ENCODE assay signal across 20 cellular contexts in the genomic region with DNA sequence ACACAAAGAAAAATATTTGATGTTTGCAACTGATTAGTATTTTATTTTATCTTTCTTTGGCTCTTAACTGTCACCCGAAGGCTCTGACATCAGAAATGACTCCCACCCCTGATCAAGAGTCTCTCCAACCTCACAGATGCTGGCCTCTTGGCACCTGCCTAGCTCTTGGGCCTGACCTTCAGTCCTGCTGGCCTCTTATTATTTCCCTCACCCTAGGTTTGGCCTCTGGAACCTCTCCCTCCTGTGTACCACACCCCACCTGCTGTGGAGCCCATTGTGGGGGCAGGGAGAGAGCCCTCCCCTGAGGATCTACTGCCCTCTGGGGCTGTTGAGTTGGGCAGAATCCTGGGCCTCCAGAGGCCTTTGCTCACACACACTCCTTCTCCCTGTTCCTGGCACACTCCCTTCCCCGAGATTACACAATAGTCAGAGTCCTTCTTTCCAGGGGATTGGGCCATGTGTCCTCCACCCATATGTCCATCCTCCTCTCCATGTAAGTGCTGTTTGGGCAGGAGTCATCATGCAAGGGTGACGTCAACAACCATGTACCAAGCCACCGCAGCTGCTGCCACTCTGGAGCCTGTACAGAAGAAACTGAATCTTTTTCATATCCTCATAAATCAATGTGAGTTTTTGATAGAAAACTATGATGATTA.
A peak's percentile ranks its signal among the peaks of the same experiment; 100 is the strongest.
DNase-seq lines count a peak whose midpoint lies in the region; ATAC-seq and TF ChIP-seq lines count a peak whose summit lies in the region.
"Had no signal": no experiment of that assay in that cellular context is flagged by ENCODE, and none has a peak within 500 bp of the region (broad histone marks: within the 10 kb centered on the region; RNA-seq: fewer than 3 reads in every experiment).

No MANE protein-coding gene starts in this region.

- no peak overlapping the region for H3K23ac ChIP-seq in trophoblast cell (ENCODE audit: low read length)

- no peaks in the 10 kb centered on the region for H3K4me1 ChIP-seq in foreskin keratinocyte
- no peaks in the 10 kb centered on the region for H3K4me1 ChIP-seq in lower lobe of right lung
- H3K4me1 ChIP-seq in upper lobe of left lung = no peaks in the 10 kb centered on the region
- H3K4me1 ChIP-seq in trophoblast cell (ENCODE audit: control insufficient read depth in 1 of 2, insufficient read depth in 2 of 2, low read length in 2 of 2) = no peaks in the 10 kb centered on the region
- H3K4me1 ChIP-seq: prostate gland, spleen had no signal

- no peak overlapping the region for H3K18ac ChIP-seq in trophoblast cell (ENCODE audit: low read length)

- H2BK12ac ChIP-seq in trophoblast cell (ENCODE audit: low read length) = no peak overlapping the region

- no peak overlapping the region for H4K8ac ChIP-seq in trophoblast cell (ENCODE audit: low read depth, low read length)

- ATAC-seq in foreskin keratinocyte (peak; percentile 66), lower lobe of right lung (peak; percentile 74 to 86), upper lobe of left lung (ENCODE audit: low FRiP score in 2 of 2) (peak; percentile 77 to 84)

- H3K27ac ChIP-seq in foreskin keratinocyte (no peak overlapping the region), lower lobe of right lung (no peak overlapping the region), upper lobe of left lung (peak overlapping the region in 3 of 4 donors; percentile 22 to 58 (median 48)), trophoblast cell (ENCODE audit: low read depth, low read length) (no peak overlapping the region)
- H3K27ac ChIP-seq: hepatocyte, prostate gland, RWPE1, spleen had no signal

- H3K9me3 ChIP-seq in lower lobe of right lung = no peaks in the 10 kb centered on the region
- no peaks in the 10 kb centered on the region for H3K9me3 ChIP-seq in upper lobe of left lung
- H3K9me3 ChIP-seq in trophoblast cell (ENCODE audit: insufficient read depth, low read depth, low read length) = no peaks in the 10 kb centered on the region
- H3K9me3 ChIP-seq: prostate gland had no signal

- H3K79me2 ChIP-seq in trophoblast cell (ENCODE audit: control insufficient read depth, insufficient read depth, low read length, poor library complexity) = no peaks in the 10 kb centered on the region
- H3K79me2 ChIP-seq: hepatocyte had no signal

- no peaks in the 10 kb centered on the region for H3K79me1 ChIP-seq in trophoblast cell (ENCODE audit: low read length)

- TF ChIP-seq EP300 in upper lobe of left lung (IDR thresholded peaks at IDR 0.05) = no peak

- 77 to 79% methylated on average over 4 of the region's 4 CpGs for WGBS in upper lobe of left lung, 2 donors
- WGBS in trophoblast cell (ENCODE audit: extremely low coverage, insufficient coverage, insufficient read length) = no CpG with 5 or more reads among the region's 4 CpGs

- H3K27me3 ChIP-seq in foreskin keratinocyte = no peaks in the 10 kb centered on the region
- no peaks in the 10 kb centered on the region for H3K27me3 ChIP-seq in lower lobe of right lung (ENCODE audit: low read depth)
- H3K27me3 ChIP-seq in upper lobe of left lung = no peaks in the 10 kb centered on the region
- no peaks in the 10 kb centered on the region for H3K27me3 ChIP-seq in trophoblast cell (ENCODE audit: insufficient read depth, low read length)
- H3K27me3 ChIP-seq: esophagus squamous epithelium, hepatocyte, spleen had no signal

- no peak overlapping the region for H3K14ac ChIP-seq in trophoblast cell (ENCODE audit: low read length)

- H4K12ac ChIP-seq in trophoblast cell (ENCODE audit: low read depth, low read length) = no peak overlapping the region

- intact Hi-C loops in lower lobe of right lung (cut with DNase I) = no loop called here

- H4K91ac ChIP-seq in trophoblast cell (ENCODE audit: low read depth, low read length) = no peak overlapping the region

- H2AFZ ChIP-seq in trophoblast cell (ENCODE audit: insufficient read depth, low read length, poor library complexity) = no peak overlapping the region
- H2AFZ ChIP-seq: hepatocyte had no signal

- H2BK120ac ChIP-seq in trophoblast cell (ENCODE audit: insufficient read depth, low read length, poor library complexity) = no peak overlapping the region

- no peak for TF ChIP-seq CTCF in foreskin keratinocyte (conservative IDR thresholded peaks at IDR 0.05)
- TF ChIP-seq CTCF in lower lobe of right lung (IDR thresholded peaks at IDR 0.05) = no peak
- TF ChIP-seq CTCF in upper lobe of left lung (IDR thresholded peaks at IDR 0.05) = no peak

- no peak for TF ChIP-seq POLR2A in upper lobe of left lung (IDR thresholded peaks at IDR 0.05)

- H3K36me3 ChIP-seq in lower lobe of right lung (no peaks in the 10 kb centered on the region), upper lobe of left lung (no peaks in the 10 kb centered on the region), trophoblast cell (ENCODE audit: control insufficient read depth in 1 of 2, insufficient read depth in 2 of 2, low read length in 2 of 2) (no peaks in the 10 kb centered on the region)
- H3K36me3 ChIP-seq: esophagus squamous epithelium, prostate gland, spleen had no signal

- H3K4ac ChIP-seq in trophoblast cell (ENCODE audit: low read depth, low read length) = no peak overlapping the region

- H2BK5ac ChIP-seq in trophoblast cell (ENCODE audit: low read depth, low read length, poor library complexity) = no peak overlapping the region

- H3K4me2 ChIP-seq in trophoblast cell (ENCODE audit: low read length) = no peak overlapping the region
- H3K4me2 ChIP-seq: hepatocyte had no signal

- H3K9ac ChIP-seq in trophoblast cell (ENCODE audit: low read length) = no peak overlapping the region

- DNase-seq in NCI-H446 treated with DMSO at 0.1 percent for 48 hours (lab: John Stamatoyannopoulos, UW) (peak; percentile 34), foreskin keratinocyte (no peak), lower lobe of right lung (peak; percentile 46), upper lobe of left lung (no peak), activated T-cell treated with anti-CD3 and anti-CD28 coated beads for 4 hours (no peak), trophoblast cell (no peak), DMS114 treated with DMSO at 0.1 percent for 48 hours (lab: John Stamatoyannopoulos, UW; ENCODE audit: unreplicated experiment) (no peak), T1000 (lab: John Stamatoyannopoulos, UW) (no peak)
- DNase-seq: activated CD4-positive, alpha-beta T cell treated with anti-CD3 and anti-CD28 coated beads, Interleukin-2, amount 50 U/mL, for 1 hour; cerebellar nuclear complex; effector CD8-positive, alpha-beta T cell; esophagus squamous epithelium; GDM1; NCI-H1417; NCI-H526; spleen; substantia nigra had no signal

- H2AK5ac ChIP-seq in trophoblast cell (ENCODE audit: low read length) = no peak overlapping the region

- H3K4me3 ChIP-seq in lower lobe of right lung (no peak overlapping the region), upper lobe of left lung (no peak overlapping the region), trophoblast cell (ENCODE audit: low read depth, low read length) (no peak overlapping the region)
- H3K4me3 ChIP-seq: esophagus squamous epithelium, hepatocyte, prostate gland, spleen had no signal

Comparison
In these comparisons a context has a peak if more than half of its experiments do, and no peak if none do; other contexts are left out.
1. DNase-seq: peak in NCI-H446 treated with DMSO at 0.1 percent for 48 hours (single experiment) and lower lobe of right lung (single experiment); none in foreskin keratinocyte (0 of 2), upper lobe of left lung (0 of 2), activated T-cell treated with anti-CD3 and anti-CD28 coated beads for 4 hours (single experiment), trophoblast cell (0 of 2), DMS114 treated with DMSO at 0.1 percent for 48 hours (single experiment) and T1000 (single experiment).
2. H3K27ac ChIP-seq: peak in upper lobe of left lung (3 of 4); none in foreskin keratinocyte (single experiment), lower lobe of right lung (single experiment) and trophoblast cell (single experiment).
3. Peak in every context shown above with its lines, with median percentiles within 50 percentile points of each other: ATAC-seq.